1 cellular context compared by ENCODE assay signal in the genomic region with DNA sequence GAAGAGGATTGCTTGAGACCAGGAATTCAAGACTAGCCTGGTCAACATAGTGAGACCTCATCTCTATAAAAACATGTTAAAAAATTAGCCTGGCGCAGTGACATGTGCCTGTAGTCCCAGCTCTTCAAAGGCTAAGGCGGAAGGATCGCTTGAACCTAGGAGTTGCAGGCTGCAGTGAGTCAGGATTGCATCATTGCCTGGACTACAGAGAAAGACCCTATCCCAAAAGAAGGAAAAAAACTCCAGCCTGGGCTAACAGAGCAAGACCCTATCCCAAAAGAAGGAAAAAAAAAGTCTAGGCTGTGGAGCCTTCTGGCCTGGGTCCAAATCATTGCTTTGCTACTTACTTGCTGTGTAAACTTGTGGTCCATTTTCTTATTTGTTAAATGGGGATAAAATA.
TF ChIP-seq lines count a peak whose summit lies in the region.

No MANE protein-coding gene starts in this region.

TF ChIP-seq in HEK293T, 16 proteins besides CTCF, POLR2A, EP300 and RAD21 (continued from another document):
- TF ChIP-seq, protein P1, sequence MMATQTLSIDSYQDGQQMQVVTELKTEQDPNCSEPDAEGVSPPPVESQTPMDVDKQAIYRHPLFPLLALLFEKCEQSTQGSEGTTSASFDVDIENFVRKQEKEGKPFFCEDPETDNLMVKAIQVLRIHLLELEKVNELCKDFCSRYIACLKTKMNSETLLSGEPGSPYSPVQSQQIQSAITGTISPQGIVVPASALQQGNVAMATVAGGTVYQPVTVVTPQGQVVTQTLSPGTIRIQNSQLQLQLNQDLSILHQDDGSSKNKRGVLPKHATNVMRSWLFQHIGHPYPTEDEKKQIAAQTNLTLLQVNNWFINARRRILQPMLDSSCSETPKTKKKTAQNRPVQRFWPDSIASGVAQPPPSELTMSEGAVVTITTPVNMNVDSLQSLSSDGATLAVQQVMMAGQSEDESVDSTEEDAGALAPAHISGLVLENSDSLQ (IDR thresholded peaks at IDR 0.05), result no peak
- TF ChIP-seq ELF4 (IDR thresholded peaks at IDR 0.05) (no peak), FOXM1 (IDR thresholded peaks at IDR 0.05; ENCODE audit: borderline replicate concordance) (no peak), TARDBP (IDR thresholded peaks at IDR 0.05) (no peak), CTBP1 (IDR thresholded peaks at IDR 0.05; ENCODE audit: borderline replicate concordance) (no peak), BHLHE40 (IDR thresholded peaks at IDR 0.05; ENCODE audit: borderline replicate concordance) (no peak), SP1 (IDR thresholded peaks at IDR 0.05) (no peak), FOXA1 (IDR thresholded peaks at IDR 0.05) (no peak)
